In the genomic region with DNA sequence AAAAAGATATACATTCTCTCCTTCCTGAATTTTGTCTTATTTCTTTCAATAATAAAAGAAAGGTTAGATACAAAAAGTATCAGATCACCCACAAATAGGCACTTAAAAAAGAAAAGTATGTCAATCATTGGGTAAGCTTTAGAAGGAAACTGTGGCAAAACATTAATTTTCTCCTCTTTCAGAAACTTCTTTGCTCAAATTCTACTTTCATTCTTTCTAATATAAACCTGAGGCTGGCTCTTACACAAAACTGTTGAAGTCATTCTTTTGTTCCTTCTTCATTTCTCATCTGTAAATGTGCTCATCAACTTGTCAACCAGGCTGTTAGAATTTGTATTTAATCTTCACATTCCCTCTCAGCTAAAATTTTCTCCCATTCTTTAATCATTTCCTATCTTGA, we compare ENCODE assay signal across 29 cellular contexts.
"Had no signal": no experiment of that assay in that cellular context is flagged by ENCODE, and none has a peak within 500 bp of the region (broad histone marks: within the 10 kb centered on the region; RNA-seq: fewer than 3 reads in every experiment).

No MANE protein-coding gene starts in this region.

- H3K9me3 ChIP-seq: esophagus muscularis mucosa, gastroesophageal sphincter, heart left ventricle, mucosa of descending colon, right atrium auricular region, spleen, thoracic aorta, tibial nerve, upper lobe of left lung had no signal

- H3K4me1 Mint-ChIP-seq: memory B cell, naive B cell, neural progenitor cell had no signal

- H3K4me3 Mint-ChIP-seq: memory B cell; naive B cell; natural killer cell treated with Interleukin-12 subunit alpha and Interleukin-12 subunit beta and Interleukin-15 and Interleukin-18, amount 100 ng/mL, for 72 hours; neural progenitor cell; stimulated activated naive B cell treated with anti-CD40 and anti-IgM and Interleukin-4, amounts not matched to agents 10 μg/mL and 1 μg/mL and 100 μg/mL, for 72 hours; stimulated activated naive CD8-positive, alpha-beta T cell treated with anti-CD3 and anti-CD28 coated beads, Interleukin-15, Interleukin-2, amounts not matched to agents 100 ng/mL and 50 ng/mL, for 24 hours had no signal

- H3K36me3 ChIP-seq: esophagus muscularis mucosa, heart left ventricle, neural progenitor cell, right atrium auricular region, thoracic aorta, upper lobe of left lung had no signal

- H3K27ac Mint-ChIP-seq: memory B cell; naive B cell; natural killer cell treated with Interleukin-12 subunit alpha and Interleukin-12 subunit beta and Interleukin-15 and Interleukin-18, amount 100 ng/mL, for 72 hours; neural progenitor cell; progenitor cell of endocrine pancreas; stimulated activated naive B cell treated with anti-CD40 and anti-IgM and Interleukin-4, amounts not matched to agents 10 μg/mL and 1 μg/mL and 100 μg/mL, for 72 hours; stimulated activated naive CD8-positive, alpha-beta T cell treated with anti-CD3 and anti-CD28 coated beads, Interleukin-15, Interleukin-2, amounts not matched to agents 100 ng/mL and 50 ng/mL, for 24 hours had no signal

- H3K27me3 Mint-ChIP-seq: memory B cell; naive B cell; natural killer cell treated with Interleukin-12 subunit alpha and Interleukin-12 subunit beta and Interleukin-15 and Interleukin-18, amount 100 ng/mL, for 72 hours; progenitor cell of endocrine pancreas; stimulated activated naive B cell treated with anti-CD40 and anti-IgM and Interleukin-4, amounts not matched to agents 10 μg/mL and 1 μg/mL and 100 μg/mL, for 72 hours; stimulated activated naive CD8-positive, alpha-beta T cell treated with anti-CD3 and anti-CD28 coated beads, Interleukin-15, Interleukin-2, amounts not matched to agents 100 ng/mL and 50 ng/mL, for 24 hours had no signal

- H3K9me3 Mint-ChIP-seq: memory B cell; naive B cell; stimulated activated naive B cell treated with anti-CD40 and anti-IgM and Interleukin-4, amounts not matched to agents 10 μg/mL and 1 μg/mL and 100 μg/mL, for 72 hours; stimulated activated naive CD8-positive, alpha-beta T cell treated with anti-CD3 and anti-CD28 coated beads, Interleukin-15, Interleukin-2, amounts not matched to agents 100 ng/mL and 50 ng/mL, for 24 hours had no signal

- DNase-seq: dermis blood vessel endothelial cell; effector memory CD4-positive, alpha-beta T cell; foreskin keratinocyte; heart left ventricle; kidney; mucosa of descending colon; naive B cell; spleen; stimulated activated CD4-positive, alpha-beta T cell treated with anti-CD3 and anti-CD28 coated beads, Interleukin-4, amount 100 ng/mL, for 4 hours; stimulated activated naive B cell treated with anti-CD40 and anti-IgM and Interleukin-4, amounts not matched to agents 10 μg/mL and 1 μg/mL and 100 μg/mL, for 72 hours; upper lobe of left lung had no signal

- H3K27me3 ChIP-seq: esophagus muscularis mucosa, foreskin keratinocyte, gastroesophageal sphincter, heart left ventricle, hepatocyte, neural progenitor cell, right atrium auricular region, spleen, tibial nerve, upper lobe of left lung had no signal

- H3K36me3 Mint-ChIP-seq: neural progenitor cell had no signal

- H3K27ac ChIP-seq: coronary artery, esophagus muscularis mucosa, foreskin keratinocyte, gastroesophageal sphincter, heart left ventricle, hepatocyte, neural progenitor cell, parathyroid adenoma, right atrium auricular region, spleen, thoracic aorta, tibial nerve, upper lobe of left lung had no signal

- ATAC-seq: foreskin keratinocyte; gastroesophageal sphincter; heart left ventricle; left lobe of liver; mucosa of descending colon; natural killer cell treated with Interleukin-12 subunit alpha and Interleukin-12 subunit beta and Interleukin-15 and Interleukin-18, amount 100 ng/mL, for 72 hours; sciatic nerve; stimulated activated naive B cell treated with anti-CD40 and anti-IgM and Interleukin-4, amounts not matched to agents 10 μg/mL and 1 μg/mL and 100 μg/mL, for 72 hours had no signal

- H3K4me1 ChIP-seq: esophagus muscularis mucosa, foreskin keratinocyte, gastroesophageal sphincter, heart left ventricle, neural progenitor cell, parathyroid adenoma, right atrium auricular region, spleen, tibial nerve, upper lobe of left lung had no signal

- FAIRE-seq: endothelial cell of umbilical vein, kidney, urothelium cell line had no signal

- H3K4me3 ChIP-seq: coronary artery, esophagus muscularis mucosa, gastroesophageal sphincter, heart left ventricle, hepatocyte, lung, mucosa of descending colon, neural progenitor cell, right atrium auricular region, spleen, thoracic aorta, tibial nerve, upper lobe of left lung had no signal
